Comparison of ENCODE assay signal across 8 cellular contexts in genomic region chr7:23106491-23106800, GRCh38. TPM values are rescaled to one million over a fixed set of nuclear protein-coding genes. Genes with fewer than 3 reads are reported as not detected.
DNase-seq lines count a peak whose midpoint lies in the region; ATAC-seq and TF ChIP-seq lines count a peak whose summit lies in the region.

No MANE protein-coding gene starts in this region.

- DNase-seq in epithelial cell of esophagus (ENCODE audit: low read depth) (no peak), GM10248 (ENCODE audit: extremely low spot score) (no peak)
- peak in 1 of 9 donors; percentile 19 for DNase-seq in naive thymus-derived CD4-positive, alpha-beta T cell

- H2AFZ ChIP-seq in ACC112 (ENCODE audit: low read length, unreplicated experiment) (peak overlapping the region; percentile 87), SU-DHL-6 (ENCODE audit: low read depth, low read length, severe bottlenecking) (peak overlapping the region; percentile 90)

- H3K4me1 Mint-ChIP-seq in naive thymus-derived CD4-positive, alpha-beta T cell, result peaks cover 33 to 58% (median 52%) of the 10 kb centered on the region in 7 donors

- H3K36me3 ChIP-seq in ACC112 (ENCODE audit: insufficient read depth, low read length), result peaks cover 4% of the 10 kb centered on the region; the same call in 1 of the 2 replicates
- H3K36me3 ChIP-seq in SU-DHL-6 (ENCODE audit: low read length), result 0 out of 2 replicates have a peak, but pooled peaks cover 3% of the 10 kb centered on the region
- H3K36me3 ChIP-seq in naive thymus-derived CD4-positive, alpha-beta T cell (ENCODE audit: control insufficient read depth in 2 of 3, insufficient read depth in 3 of 3, low read length in 3 of 3), result peaks cover 0 to 6% (median 0%) of the 10 kb centered on the region in 3 experiments

- peak overlapping the region; percentile 66 for H3K27ac ChIP-seq in ACC112 (ENCODE audit: low read depth, low read length)
- H3K27ac ChIP-seq in SU-DHL-6 (ENCODE audit: low read depth, low read length), result peak overlapping the region; percentile 83
- H3K27ac ChIP-seq in naive thymus-derived CD4-positive, alpha-beta T cell (ENCODE audit: low read depth, low read length), result peak overlapping the region; percentile 90

- intact Hi-C loops in naive thymus-derived CD4-positive, alpha-beta T cell (cut with micrococcal nuclease), result loop anchor here (1.0 to 5.0 kb wide), 6 partner anchors 16 to 1874 kb away; partner anchors contain the start of genes CCDC126 (in 1 of the 2), CDCA7L (in 1 of the 2), IGF2BP3 (in 1 of the 2) and OSBPL3 (in 1 of the 2)

- peaks cover 0 to 7% (median 0%) of the 10 kb centered on the region in 5 donors for H3K36me3 Mint-ChIP-seq in naive thymus-derived CD4-positive, alpha-beta T cell

- H3K9ac ChIP-seq in SU-DHL-6 (ENCODE audit: low read length), result peak overlapping the region; percentile 71

- TF ChIP-seq POLR2A in GM18505 (IDR thresholded peaks at IDR 0.05; ENCODE audit: borderline replicate concordance, extremely low read depth, insufficient read depth, insufficient read length), result no peak

- no peaks in the 10 kb centered on the region for H3K27me3 Mint-ChIP-seq in naive thymus-derived CD4-positive, alpha-beta T cell

- POLR2A ChIA-PET in naive thymus-derived CD4-positive, alpha-beta T cell (lab: Charles Lee), result interaction anchor here (0.6 to 2.3 kb wide), 8 partner anchors 8 to 284 kb away, joined by 3 to 25 read pairs (median 7); partner anchors contain the start of genes MALSU1, NUP42 and TOMM7
- POLR2A ChIA-PET in GM10248 (lab: Yijun Ruan, JAX), result no interaction called here

- H3K4me2 ChIP-seq in SU-DHL-6 (ENCODE audit: low read depth, low read length, poor library complexity, severe bottlenecking), result peak overlapping the region; percentile 77

- H3K79me2 ChIP-seq in ACC112 (ENCODE audit: control insufficient read depth, insufficient read depth, low read length, unreplicated experiment) (peaks cover 50% of the 10 kb centered on the region), SU-DHL-6 (ENCODE audit: insufficient read depth, low read length) (peaks cover 23% of the 10 kb centered on the region)

- H3K27ac Mint-ChIP-seq in naive thymus-derived CD4-positive, alpha-beta T cell, result peak overlapping the region; percentile 91 to 97 (median 96)

- TF ChIP-seq CTCF in SU-DHL-6 (IDR thresholded peaks at IDR 0.05; ENCODE audit: insufficient read depth, low read length, poor library complexity, severe bottlenecking) (no peak), epithelial cell of esophagus (IDR thresholded peaks at IDR 0.05; ENCODE audit: insufficient read depth, low read depth, low read length, missing control alignments) (no peak), GM10248 (IDR thresholded peaks at IDR 0.05; ENCODE audit: control extremely low read depth, extremely low read depth, low read depth, missing control alignments) (no peak)

- H3F3A ChIP-seq in SU-DHL-6 (ENCODE audit: insufficient read depth), result 0 out of 2 replicates have a peak, but pooled peaks cover 4% of the 10 kb centered on the region

- H3K4me3 Mint-ChIP-seq in naive thymus-derived CD4-positive, alpha-beta T cell, result peak overlapping the region; percentile 90 to 99 (median 96)

- H3K4me3 ChIP-seq in ACC112 (ENCODE audit: low read depth, low read length), result peak overlapping the region; percentile 92
- peak overlapping the region; percentile 73 for H3K4me3 ChIP-seq in SU-DHL-6 (ENCODE audit: insufficient read depth, low read length, poor library complexity, severe bottlenecking)
- H3K4me3 ChIP-seq in epithelial cell of esophagus (ENCODE audit: low read length), result peak overlapping the region; percentile 87
- H3K4me3 ChIP-seq in naive thymus-derived CD4-positive, alpha-beta T cell (ENCODE audit: low read length), result peak overlapping the region; percentile 93

- H3K9me3 ChIP-seq in SU-DHL-6 (ENCODE audit: insufficient read depth, low read length), result no peaks in the 10 kb centered on the region
- no peaks in the 10 kb centered on the region for H3K9me3 ChIP-seq in naive thymus-derived CD4-positive, alpha-beta T cell (ENCODE audit: control insufficient read depth in 2 of 3, low read length in 3 of 3)

- ATAC-seq in GM18505 (IDR thresholded peaks at IDR 0.05; ENCODE audit: unreplicated experiment), result peak; percentile 14
- peak; percentile 4 for ATAC-seq in HG03159 (IDR thresholded peaks at IDR 0.05; ENCODE audit: unreplicated experiment)
- ATAC-seq in naive thymus-derived CD4-positive, alpha-beta T cell, result no peak
- ATAC-seq in GM19328 (IDR thresholded peaks at IDR 0.05; ENCODE audit: unreplicated experiment), result no peak

- H3K9me3 Mint-ChIP-seq in naive thymus-derived CD4-positive, alpha-beta T cell, result no peaks in the 10 kb centered on the region

- CTCF ChIA-PET in naive thymus-derived CD4-positive, alpha-beta T cell (lab: Charles Lee), result interaction anchor here (0.6 to 1.2 kb wide), 3 partner anchors 10 to 75 kb away, joined by 3 read pairs; no protein-coding TSS in a partner anchor
- CTCF ChIA-PET in GM10248 (lab: Yijun Ruan, JAX), result interaction anchor here (0.9 to 4.0 kb wide), 12 partner anchors 8 to 996 kb away, joined by 3 to 19 read pairs (median 3); no protein-coding TSS in a partner anchor

- 0 out of 2 replicates have a peak, but pooled peaks cover 5% of the 10 kb centered on the region for H4K20me1 ChIP-seq in SU-DHL-6 (ENCODE audit: low read depth, low read length)

- H3K27me3 ChIP-seq in ACC112 (ENCODE audit: insufficient read depth, low read length) (no peaks in the 10 kb centered on the region), SU-DHL-6 (ENCODE audit: low read length) (no peaks in the 10 kb centered on the region)
- H3K27me3 ChIP-seq in naive thymus-derived CD4-positive, alpha-beta T cell (ENCODE audit: control insufficient read depth in 2 of 2, insufficient read depth in 2 of 2, low read length in 2 of 2), result no peaks in the 10 kb centered on the region

- peaks cover 13% of the 10 kb centered on the region for H3K4me1 ChIP-seq in ACC112 (ENCODE audit: control insufficient read depth, insufficient read depth, low read length, unreplicated experiment)
- peaks cover 4 to 18% of the 10 kb centered on the region in 2 donors for H3K4me1 ChIP-seq in naive thymus-derived CD4-positive, alpha-beta T cell (ENCODE audit: control insufficient read depth in 2 of 2, insufficient read depth in 2 of 2, low read length in 2 of 2)

- H3K9me2 ChIP-seq in SU-DHL-6 (replicated peaks; ENCODE audit: insufficient read depth, low read length), result no peaks in the 10 kb centered on the region

RNA-seq across cellular contexts. Expression of gene KLHL7, which starts 0.9 kb away (rescaled TPM):
- total RNA-seq in naive thymus-derived CD4-positive, alpha-beta T cell, result 10 to 100 TPM; 16.9 to 22.9 (median 22.7) TPM
- polyA plus RNA-seq in naive thymus-derived CD4-positive, alpha-beta T cell, result 10 to 100 TPM; 23.4 to 30.3 TPM

Comparison
In these comparisons a context has a peak if more than half of its experiments do, and no peak if none do; other contexts are left out.
1. ATAC-seq: peak in GM18505 (single experiment) and HG03159 (single experiment); none in naive thymus-derived CD4-positive, alpha-beta T cell (single experiment) and GM19328 (single experiment).
2. Peak in every context shown above with its lines, with median percentiles within 50 percentile points of each other: H3K27ac ChIP-seq and H3K4me3 ChIP-seq.